In genomic region chr19:31625575-31625974, GRCh38 we compare ENCODE assay signal across 8 cellular contexts.
"Had no signal": no experiment of that assay in that cellular context is flagged by ENCODE, and none has a peak within 500 bp of the region (broad histone marks: within the 10 kb centered on the region; RNA-seq: fewer than 3 reads in every experiment).

No MANE protein-coding gene starts in this region.

- H3K4me1 Mint-ChIP-seq: IgD-negative memory B cell had no signal

- H3K27ac ChIP-seq: HL-60, KMS-11 had no signal

- H3K4me2 ChIP-seq: KMS-11 had no signal

- H3K36me3 Mint-ChIP-seq: IgD-negative memory B cell had no signal

- H3K4me3 Mint-ChIP-seq: IgD-negative memory B cell had no signal

- DNase-seq: IMR-90, KBM-7, KG1 had no signal

- FAIRE-seq: HepG2, HTR-8/SVneo had no signal

- H3K27ac Mint-ChIP-seq: IgD-negative memory B cell had no signal

- H3K27me3 Mint-ChIP-seq: IgD-negative memory B cell had no signal

- ATAC-seq: HepG2 had no signal

- H3K9ac ChIP-seq: KMS-11 had no signal
